13 cellular contexts compared by ENCODE assay signal in the genomic region with DNA sequence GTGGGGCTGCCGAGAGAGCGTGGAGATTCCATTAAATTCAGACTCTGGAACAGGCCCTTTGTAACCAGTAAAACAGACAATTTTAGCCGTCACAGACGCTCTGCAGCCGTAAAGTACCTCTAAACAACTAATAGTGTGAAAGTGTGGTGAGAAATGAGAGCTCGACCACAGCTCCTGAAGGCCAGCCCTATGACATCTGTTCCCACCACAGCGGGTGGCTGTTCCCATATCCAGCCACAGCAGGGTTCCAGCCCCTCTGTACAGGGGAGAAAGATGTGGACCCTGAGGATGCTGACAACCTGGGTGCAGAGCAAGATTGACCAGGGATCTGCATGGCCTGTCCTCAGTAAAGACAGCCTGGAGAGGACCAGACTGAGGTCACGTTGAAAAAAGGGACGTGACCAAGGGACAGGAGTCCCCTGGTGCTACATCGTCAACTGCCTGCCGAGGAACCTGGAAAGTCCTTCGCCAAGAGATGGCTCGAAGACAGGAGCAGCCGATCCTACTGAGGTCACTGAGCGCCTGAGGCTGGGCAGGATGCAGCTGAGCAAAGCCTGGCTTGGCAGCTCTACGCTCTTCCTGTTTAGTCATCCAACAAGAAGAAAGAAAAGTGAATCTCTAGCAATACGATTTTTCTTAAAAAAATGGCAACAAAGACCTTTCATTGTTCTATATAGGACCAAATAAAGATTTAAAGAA.
DNase-seq lines count a peak whose midpoint lies in the region; ATAC-seq and TF ChIP-seq lines count a peak whose summit lies in the region.
"Had no signal": no experiment of that assay in that cellular context is flagged by ENCODE, and none has a peak within 500 bp of the region (broad histone marks: within the 10 kb centered on the region; RNA-seq: fewer than 3 reads in every experiment).

No MANE protein-coding gene starts in this region.

- peaks cover 0 to under 1% (median 0%) of the 10 kb centered on the region in 3 donors for H3K9me3 ChIP-seq in adrenal gland (replicated peaks in 1 of 3)

- no peak for TF ChIP-seq POLR2A in adrenal gland (IDR thresholded peaks at IDR 0.05)

- no peaks in the 10 kb centered on the region for H3K27me3 ChIP-seq in adrenal gland
- H3K27me3 ChIP-seq: SJSA1, tibial nerve had no signal

- peaks cover 16% of the 10 kb centered on the region for H3K9me3 Mint-ChIP-seq in activated T-cell treated with anti-CD3 and anti-CD28 coated beads, Interleukin-2, amount 50 U/mL, for 24 hours
- H3K9me3 Mint-ChIP-seq in central memory CD8-positive, alpha-beta T cell, result no peaks in the 10 kb centered on the region
- peaks cover 6% of the 10 kb centered on the region for H3K9me3 Mint-ChIP-seq in stimulated activated effector memory CD8-positive, alpha-beta T cell treated with anti-CD3 and anti-CD28 coated beads, Interleukin-12 subunit alpha, Interleukin-12 subunit beta, amount 100 ng/mL, for 72 hours

- H3K27me3 Mint-ChIP-seq in activated T-cell treated with anti-CD3 and anti-CD28 coated beads, Interleukin-2, amount 50 U/mL, for 24 hours, result no peaks in the 10 kb centered on the region
- no peaks in the 10 kb centered on the region for H3K27me3 Mint-ChIP-seq in central memory CD8-positive, alpha-beta T cell

- intact Hi-C loops in adrenal gland (cut with DNase I), result no loop called here

- no peak overlapping the region for H3K27ac ChIP-seq in adrenal gland
- H3K27ac ChIP-seq: heart right ventricle, SJSA1, tibial nerve had no signal

- ATAC-seq in central memory CD8-positive, alpha-beta T cell (replicated peaks; ENCODE audit: extremely low read depth, poor library complexity, severe bottlenecking), result peak; percentile 53
- ATAC-seq in stimulated activated effector memory CD8-positive, alpha-beta T cell treated with anti-CD3 and anti-CD28 coated beads, Interleukin-12 subunit alpha, Interleukin-12 subunit beta, amount 100 ng/mL, for 72 hours, result peak; percentile 65
- no peak for ATAC-seq in GM18873 (IDR thresholded peaks at IDR 0.05; ENCODE audit: low FRiP score, unreplicated experiment)

- no peak for DNase-seq in activated T-cell treated with anti-CD3 and anti-CD28 coated beads, Interleukin-2, amount 50 U/mL, for 24 hours
- no peak for DNase-seq in activated T-cell treated with anti-CD3 and anti-CD28 coated beads for 4 hours
- peak; percentile 84 to 93 for DNase-seq in SHP77 (lab: John Stamatoyannopoulos, UW)
- DNase-seq in central memory CD8-positive, alpha-beta T cell (ENCODE audit: low spot score in 2 of 2), result peak in 1 of 2 donors; percentile 31
- DNase-seq in stimulated activated effector memory CD8-positive, alpha-beta T cell treated with anti-CD3 and anti-CD28 coated beads, Interleukin-12 subunit alpha, Interleukin-12 subunit beta, amount 100 ng/mL, for 72 hours (ENCODE audit: low spot score in 2 of 2), result peak in 1 of 2 donors; percentile 80
- no peak for DNase-seq in GM13976 (ENCODE audit: low spot score)
- no peak for DNase-seq in adrenal gland
- DNase-seq: amygdala, heart right ventricle, NCI-H510A had no signal

- H3K4me3 ChIP-seq in adrenal gland, result no peak overlapping the region
- H3K4me3 ChIP-seq: heart right ventricle, SJSA1, tibial nerve had no signal

- no peaks in the 10 kb centered on the region for H3K4me1 ChIP-seq in adrenal gland (replicated peaks in 1 of 2)
- H3K4me1 ChIP-seq: heart right ventricle, SJSA1, tibial nerve had no signal

- no peaks in the 10 kb centered on the region for H3K36me3 ChIP-seq in adrenal gland (replicated peaks in 1 of 2)
- H3K36me3 ChIP-seq: heart right ventricle, SJSA1, tibial nerve had no signal

- no peak overlapping the region for H3K4me3 Mint-ChIP-seq in activated T-cell treated with anti-CD3 and anti-CD28 coated beads, Interleukin-2, amount 50 U/mL, for 24 hours
- H3K4me3 Mint-ChIP-seq in central memory CD8-positive, alpha-beta T cell, result peak overlapping the region; percentile 56
- peak overlapping the region; percentile 53 for H3K4me3 Mint-ChIP-seq in stimulated activated effector memory CD8-positive, alpha-beta T cell treated with anti-CD3 and anti-CD28 coated beads, Interleukin-12 subunit alpha, Interleukin-12 subunit beta, amount 100 ng/mL, for 72 hours

- peak overlapping the region; percentile 76 for H3K27ac Mint-ChIP-seq in activated T-cell treated with anti-CD3 and anti-CD28 coated beads, Interleukin-2, amount 50 U/mL, for 24 hours
- H3K27ac Mint-ChIP-seq in central memory CD8-positive, alpha-beta T cell (ENCODE audit: low read depth), result peak overlapping the region; percentile 76
- H3K27ac Mint-ChIP-seq in stimulated activated effector memory CD8-positive, alpha-beta T cell treated with anti-CD3 and anti-CD28 coated beads, Interleukin-12 subunit alpha, Interleukin-12 subunit beta, amount 100 ng/mL, for 72 hours, result peak overlapping the region; percentile 84

- in situ Hi-C loops in GM13976 (cut with MboI; ENCODE audit: low sequenced_read_pairs, unreplicated experiment), result no loop called here

- TF ChIP-seq CTCF in GM13976 (IDR thresholded peaks at IDR 0.05; ENCODE audit: borderline replicate concordance, control extremely low read depth, extremely low read depth, insufficient read depth, missing control alignments), result no peak
- no peak for TF ChIP-seq CTCF in adrenal gland (IDR thresholded peaks at IDR 0.05)

- WGBS in adrenal gland, 4 donors, result 83 to 84% (median 84%) methylated on average over 16 to 17 of the region's 17 CpGs

- H3K4me1 Mint-ChIP-seq in activated T-cell treated with anti-CD3 and anti-CD28 coated beads, Interleukin-2, amount 50 U/mL, for 24 hours (ENCODE audit: low read depth), result peaks cover 43% of the 10 kb centered on the region
- peaks cover 23% of the 10 kb centered on the region for H3K4me1 Mint-ChIP-seq in central memory CD8-positive, alpha-beta T cell
- H3K4me1 Mint-ChIP-seq in stimulated activated effector memory CD8-positive, alpha-beta T cell treated with anti-CD3 and anti-CD28 coated beads, Interleukin-12 subunit alpha, Interleukin-12 subunit beta, amount 100 ng/mL, for 72 hours, result peaks cover 45% of the 10 kb centered on the region

- peaks cover 13% of the 10 kb centered on the region for H3K36me3 Mint-ChIP-seq in activated T-cell treated with anti-CD3 and anti-CD28 coated beads, Interleukin-2, amount 50 U/mL, for 24 hours (ENCODE audit: low read depth)
- H3K36me3 Mint-ChIP-seq in central memory CD8-positive, alpha-beta T cell (ENCODE audit: insufficient read depth), result peaks cover 12% of the 10 kb centered on the region
- H3K36me3 Mint-ChIP-seq in stimulated activated effector memory CD8-positive, alpha-beta T cell treated with anti-CD3 and anti-CD28 coated beads, Interleukin-12 subunit alpha, Interleukin-12 subunit beta, amount 100 ng/mL, for 72 hours, result peaks cover 34% of the 10 kb centered on the region

Comparison
In these comparisons a context has a peak if more than half of its experiments do, and no peak if none do; other contexts are left out.
1. DNase-seq: peak in SHP77 (2 of 2); none in activated T-cell treated with anti-CD3 and anti-CD28 coated beads, Interleukin-2, amount 50 U/mL, for 24 hours (single experiment), activated T-cell treated with anti-CD3 and anti-CD28 coated beads for 4 hours (single experiment), GM13976 (single experiment) and adrenal gland (0 of 7).
2. Peak in every context shown above with its lines, with median percentiles within 50 percentile points of each other: H3K27ac Mint-ChIP-seq.